1 cellular context compared by ENCODE assay signal in genomic region chr1:12435639-12436344, GRCh38.
TF ChIP-seq lines count a peak whose summit lies in the region.

No MANE protein-coding gene starts in this region.

TF ChIP-seq in GM12878, 131 proteins besides CTCF, POLR2A, EP300 and RAD21 (continued from another document):
- TF ChIP-seq TCF12 (IDR thresholded peaks at IDR 0.05; ENCODE audit: low read depth, low read length) (0 out of 2 replicates have a peak, but pooled peaks have one; percentile 36), ZNF592 (IDR thresholded peaks at IDR 0.05) (no peak), STAT3 (IDR thresholded peaks at IDR 0.05; ENCODE audit: low read depth, low read length) (no peak), RUNX3 (IDR thresholded peaks at IDR 0.05; ENCODE audit: low read length) (peak; percentile 98), NR2F1 (conservative IDR thresholded peaks at IDR 0.05) (peak; percentile 70), MEF2B (IDR thresholded peaks at IDR 0.05; ENCODE audit: partially characterized antibody, poor library complexity, severe bottlenecking) (peak; percentile 91), IKZF2 (IDR thresholded peaks at IDR 0.05) (peak; percentile 77 to 83), POU2F2 (IDR thresholded peaks at IDR 0.05; ENCODE audit: borderline replicate concordance, low read depth, low read length) (peak; percentile 65; the same call in 1 of the 3 replicates), CBX3 (IDR thresholded peaks at IDR 0.05; ENCODE audit: borderline replicate concordance, low read depth) (no peak), NKRF (conservative IDR thresholded peaks at IDR 0.05) (no peak), PAX5 (IDR thresholded peaks at IDR 0.05; ENCODE audit: borderline replicate concordance, low read depth, low read length) (peak; percentile 79; the same call in 1 of the 2 replicates), BHLHE40 (IDR thresholded peaks at IDR 0.05; ENCODE audit: borderline replicate concordance in 1 of 2, low read depth in 2 of 2, low read length in 1 of 2) (peak in 1 of 2 experiments; percentile 40; a peak in 1 of 4 replicates), BCL3 (IDR thresholded peaks at IDR 0.05; ENCODE audit: borderline replicate concordance, insufficient read depth, low read depth, low read length, poor library complexity, severe bottlenecking) (peak; percentile 53), SUZ12 (IDR thresholded peaks at IDR 0.05; ENCODE audit: unreplicated experiment) (no peak), MYC (IDR thresholded peaks at IDR 0.05; ENCODE audit: insufficient read depth, insufficient read length, insufficient replicate concordance, low read length, severe bottlenecking) (no peak), BCL11A (IDR thresholded peaks at IDR 0.05; ENCODE audit: low read depth, low read length) (peak; percentile 92), CHD2 (IDR thresholded peaks at IDR 0.05; ENCODE audit: borderline replicate concordance, low read depth, low read length) (no peak), SRF (IDR thresholded peaks at IDR 0.05; ENCODE audit: low read depth in 2 of 2, low read length in 2 of 2) (peak in 1 of 2 experiments; percentile 50; a peak in 1 of 4 replicates), FOXK2 (IDR thresholded peaks at IDR 0.05) (no peak), POLR2AphosphoS2 (IDR thresholded peaks at IDR 0.05; ENCODE audit: low read depth, low read length) (no peak), RB1 (IDR thresholded peaks at IDR 0.05; ENCODE audit: borderline replicate concordance) (no peak), NFIC (IDR thresholded peaks at IDR 0.05; ENCODE audit: low read depth, low read length) (peak; percentile 92), PRDM15 (CRISPR knock-in tag; IDR thresholded peaks at IDR 0.05) (no peak), CREM (IDR thresholded peaks at IDR 0.05; ENCODE audit: low read depth) (peak; percentile 80), RCOR1 (conservative IDR thresholded peaks at IDR 0.05; ENCODE audit: low read depth, low read length) (no peak), MEF2A (IDR thresholded peaks at IDR 0.05; ENCODE audit: insufficient read depth, low read depth, low read length) (peak; percentile 90), E2F4 (IDR thresholded peaks at IDR 0.05; ENCODE audit: low read depth, low read length) (no peak), ZNF217 (IDR thresholded peaks at IDR 0.05) (peak; percentile 93), MTA3 (IDR thresholded peaks at IDR 0.05; ENCODE audit: borderline replicate concordance, low read length) (peak; percentile 98), CREB1 (IDR thresholded peaks at IDR 0.05; ENCODE audit: low read depth) (peak; percentile 27; the same call in 1 of the 2 replicates), CHD4 (IDR thresholded peaks at IDR 0.05) (no peak), YBX1 (IDR thresholded peaks at IDR 0.05) (no peak)
